Comparison of ENCODE assay signal across 20 cellular contexts in genomic region chr10:102984086-102984485, GRCh38.
"Had no signal": no experiment of that assay in that cellular context is flagged by ENCODE, and none has a peak within 500 bp of the region (broad histone marks: within the 10 kb centered on the region; RNA-seq: fewer than 3 reads in every experiment).

No MANE protein-coding gene starts in this region.

- ATAC-seq: K562, Panc1, PC-3 had no signal

- H3K27ac Mint-ChIP-seq: IgD-negative memory B cell had no signal

- H3K4me3 Mint-ChIP-seq: IgD-negative memory B cell had no signal

- DNase-seq: Kasumi-1; NCI-H1092; NCI-H1105 treated with DMSO at 0.1 percent for 48 hours; NCI-H1417 treated with DMSO at 0.1 percent for 48 hours; NCI-H146; NCI-H1694 treated with DMSO at 0.1 percent for 48 hours; NCI-H1930; NCI-H2081; NCI-H2107; NCI-H2227 treated with DMSO at 0.1 percent for 48 hours; NCI-H524; NCI-H526 treated with DMSO at 0.1 percent for 48 hours; NCI-H748 treated with DMSO at 0.1 percent for 48 hours; NK-92 treated with Interleukin-12 subunit alpha and Interleukin-12 subunit beta, amount 100 ng/mL, for 24 hours; PC-3; SHP77; SK-N-SH had no signal

- H3K27me3 Mint-ChIP-seq: IgD-negative memory B cell had no signal

- H3K9me3 ChIP-seq: SK-N-SH had no signal
